1 cellular context compared by ENCODE assay signal in genomic region chr7:140476698-140477261, GRCh38.
TF ChIP-seq lines count a peak whose summit lies in the region.

No MANE protein-coding gene starts in this region.

TF ChIP-seq in GM12878, 131 proteins besides CTCF, POLR2A, EP300 and RAD21 (continued from another document):
- no peak for TF ChIP-seq ZNF592 (IDR thresholded peaks at IDR 0.05)
